ENCODE assay signal across 8 cellular contexts in the genomic region with DNA sequence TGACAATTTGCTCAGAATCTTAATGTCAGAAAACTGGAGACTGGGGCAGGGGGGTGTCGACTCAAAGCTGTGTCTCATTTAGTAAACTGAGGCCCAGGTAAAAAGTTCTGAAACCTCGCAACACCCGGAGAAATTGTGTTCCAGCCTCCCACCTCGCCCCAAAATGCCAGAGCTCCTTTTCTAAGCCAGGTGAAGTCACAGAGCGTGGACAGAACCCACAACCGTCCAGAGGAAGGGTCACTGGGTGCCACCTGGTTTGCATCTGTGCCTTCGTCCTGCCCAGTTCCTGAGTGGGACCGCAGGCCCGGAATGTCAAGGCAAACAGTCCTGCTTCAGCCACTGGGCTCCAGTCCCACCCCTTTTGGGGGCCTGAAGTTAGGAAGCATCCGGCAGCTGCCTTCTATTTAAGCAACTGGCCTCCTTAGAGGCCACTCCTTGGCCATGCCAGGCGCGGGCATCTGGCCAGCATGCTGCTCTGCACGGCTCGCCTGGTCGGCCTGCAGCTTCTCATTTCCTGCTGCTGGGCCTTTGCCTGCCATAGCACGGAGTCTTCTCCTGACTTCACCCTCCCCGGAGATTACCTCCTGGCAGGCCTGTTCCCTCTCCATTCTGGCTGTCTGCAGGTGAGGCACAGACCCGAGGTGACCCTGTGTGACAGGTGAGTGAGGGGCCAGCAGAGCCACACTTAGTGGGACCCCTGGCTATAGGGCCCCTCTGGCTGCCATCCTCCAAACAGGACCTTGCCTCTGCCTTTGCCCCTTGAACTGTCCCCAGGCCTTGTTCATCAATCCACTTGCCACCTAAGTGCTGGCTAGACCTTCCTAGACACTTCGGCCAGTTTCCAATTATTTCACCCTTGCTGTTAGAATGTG. TPM values are rescaled to one million over a fixed set of nuclear protein-coding genes. Genes with fewer than 3 reads are reported as not detected.
DNase-seq lines count a peak whose midpoint lies in the region; ATAC-seq and TF ChIP-seq lines count a peak whose summit lies in the region.

A gene (plus strand): TSS at position 401 of the 872 bp plus-strand sequence. CDS start 67 bp downstream, at position 468.

- peak within 1 kb of the TSS; percentile 93 for H3K4me3 ChIP-seq in mesendoderm (ENCODE audit: low read length)
- peak within 1 kb of the TSS; percentile 98 for H3K4me3 ChIP-seq in upper lobe of right lung

- H2AK5ac ChIP-seq in mesendoderm (ENCODE audit: low read length) = no peak within 1 kb of the TSS

- peak within 1 kb of the TSS; percentile 60 for H3K27ac Mint-ChIP-seq in dendritic cell treated with granulocyte-macrophage colony-stimulating factor and Interleukin-4, amounts not matched to agents 40 ng/mL and 50 ng/mL, for 4 days

- peak within 1 kb of the TSS; percentile 95 for H3K56ac ChIP-seq in mesendoderm (ENCODE audit: low read length)

- H3K18ac ChIP-seq in mesendoderm (ENCODE audit: low read length) = no peak within 1 kb of the TSS

- H3K9ac ChIP-seq in mesendoderm (ENCODE audit: low read length) = peak within 1 kb of the TSS; percentile 91

- no peak within 1 kb of the TSS for H3K4me2 ChIP-seq in mesendoderm (ENCODE audit: low read length)

- WGBS in mesendoderm (ENCODE audit: extremely low coverage, insufficient coverage, low lambda C conversion rate) = no CpG with 5 or more reads among the region's 19 CpGs

- H4K8ac ChIP-seq in mesendoderm (ENCODE audit: low read depth, low read length) = no peak within 1 kb of the TSS

- H2BK15ac ChIP-seq in mesendoderm (replicated peaks; ENCODE audit: low read depth) = no peak within 1 kb of the TSS

- H3K27ac ChIP-seq in mesendoderm (ENCODE audit: low read depth, low read length) (peak within 1 kb of the TSS; percentile 36), upper lobe of right lung (peak within 1 kb of the TSS; percentile 79)

- H3K9me3 Mint-ChIP-seq in dendritic cell treated with granulocyte-macrophage colony-stimulating factor and Interleukin-4, amounts not matched to agents 40 ng/mL and 50 ng/mL, for 4 days = no peaks in the 10 kb centered on the region

- peaks cover 12% of the 10 kb centered on the region for H3K36me3 Mint-ChIP-seq in dendritic cell treated with granulocyte-macrophage colony-stimulating factor and Interleukin-4, amounts not matched to agents 40 ng/mL and 50 ng/mL, for 4 days (ENCODE audit: low read depth)

- H2BK5ac ChIP-seq in mesendoderm (ENCODE audit: low read length) = no peak within 1 kb of the TSS

- H3K79me1 ChIP-seq in mesendoderm (ENCODE audit: low read length) = peaks cover 9% of the 10 kb centered on the region

- DNase-seq in AG20443 (ENCODE audit: low spot score) (peak; percentile 75), M059J (ENCODE audit: low read depth) (peak; percentile 29), mesendoderm (no peak), upper lobe of right lung (peak; percentile 73), NCI-H510A (lab: John Stamatoyannopoulos, UW) (no peak), A172 (ENCODE audit: low spot score) (no peak)

- peaks cover 1% of the 10 kb centered on the region for H3K27me3 Mint-ChIP-seq in dendritic cell treated with granulocyte-macrophage colony-stimulating factor and Interleukin-4, amounts not matched to agents 40 ng/mL and 50 ng/mL, for 4 days

- peak within 1 kb of the TSS; percentile 93 for H4K5ac ChIP-seq in mesendoderm (ENCODE audit: low read length)

- H3K36me3 ChIP-seq in mesendoderm (ENCODE audit: control insufficient read depth, insufficient read depth, low read length) = peaks cover 3% of the 10 kb centered on the region
- H3K36me3 ChIP-seq in upper lobe of right lung = peaks cover 9% of the 10 kb centered on the region

- H3K4me1 Mint-ChIP-seq in dendritic cell treated with granulocyte-macrophage colony-stimulating factor and Interleukin-4, amounts not matched to agents 40 ng/mL and 50 ng/mL, for 4 days (ENCODE audit: low read depth) = peaks cover 16% of the 10 kb centered on the region

- no peak for TF ChIP-seq CTCF in upper lobe of right lung (IDR thresholded peaks at IDR 0.05)

- H3K9me3 ChIP-seq in upper lobe of right lung = no peaks in the 10 kb centered on the region

- H3K27me3 ChIP-seq in mesendoderm (ENCODE audit: insufficient read depth, low read length, poor library complexity) = no peaks in the 10 kb centered on the region
- no peaks in the 10 kb centered on the region for H3K27me3 ChIP-seq in upper lobe of right lung

- H2BK120ac ChIP-seq in mesendoderm (ENCODE audit: low read depth, low read length) = no peak within 1 kb of the TSS

- peak within 1 kb of the TSS; percentile 76 for H3K4me3 Mint-ChIP-seq in dendritic cell treated with granulocyte-macrophage colony-stimulating factor and Interleukin-4, amounts not matched to agents 40 ng/mL and 50 ng/mL, for 4 days

- peaks cover 12% of the 10 kb centered on the region for H3K79me2 ChIP-seq in mesendoderm (ENCODE audit: control insufficient read depth, insufficient read depth, low read length)

- intact Hi-C loops in dendritic cell treated with granulocyte-macrophage colony-stimulating factor and Interleukin-4, amounts not matched to agents 40 ng/mL and 50 ng/mL, for 4 days (cut with micrococcal nuclease) = loop anchor here (1.0 to 5.0 kb wide), 3 partner anchors 24 to 58 kb away; a partner anchor contains a TSS
- intact Hi-C loops in upper lobe of right lung (cut with DNase I) = no loop called here

- no peak within 1 kb of the TSS for H3K23ac ChIP-seq in mesendoderm (ENCODE audit: low read length)

- peak within 1 kb of the TSS; percentile 49 for H3K4ac ChIP-seq in mesendoderm (ENCODE audit: low read depth, low read length)

- H3K4me1 ChIP-seq in mesendoderm (ENCODE audit: control insufficient read depth, low read depth, low read length) (peaks cover 3% of the 10 kb centered on the region), upper lobe of right lung (peaks cover 21% of the 10 kb centered on the region)

- ATAC-seq in upper lobe of right lung (peak; percentile 23), GM19035 (IDR thresholded peaks at IDR 0.05; ENCODE audit: unreplicated experiment) (no peak)

RNA-seq across cellular contexts. Expression of the gene that starts here (rescaled TPM):
- 0.27 TPM in 1 of 2 replicates, not detected in the other for total RNA-seq in M059J (2014; rRNA removed; shearing (Covaris generic))
- polyA plus RNA-seq in mesendoderm (2013, experiment 1 of 2) = 0.01 TPM
- polyA plus RNA-seq in mesendoderm (2013, experiment 2 of 2) = 0.04 TPM
- not detected for total RNA-seq in upper lobe of right lung
- not detected in 2 replicates for total RNA-seq in A172 (2014; rRNA removed; shearing (Covaris generic))

Comparison
In these comparisons a context has a peak if more than half of its experiments do, and no peak if none do; other contexts are left out.
1. Peak in DNase-seq in M059J; RNA of the gene not detected or under 1 TPM.
2. Peak in DNase-seq, ATAC-seq, H3K4me3 ChIP-seq and H3K27ac ChIP-seq in upper lobe of right lung; RNA of the gene not detected or under 1 TPM.